ENCODE assay signal across 8 cellular contexts in genomic region chr6:31862344-31863235, GRCh38.
A peak's percentile ranks its signal among the peaks of the same experiment; 100 is the strongest.
DNase-seq lines count a peak whose midpoint lies in the region; ATAC-seq lines count a peak whose summit lies in the region.

Gene NEU1 (minus strand): TSS chr6:31862821. CDS start chr6:31862776, 45 bp downstream.

- ATAC-seq in GM19372 (IDR thresholded peaks at IDR 0.05; ENCODE audit: low read depth, unreplicated experiment) (peak; percentile 93), HG03558 (IDR thresholded peaks at IDR 0.05; ENCODE audit: extremely low read depth, unreplicated experiment) (peak; percentile 77)

- peak; percentile 94 to 100 (median 100) for DNase-seq in C1 segment of cervical spinal cord (lab: John Stamatoyannopoulos, UW)
- peak; percentile 99 for DNase-seq in NCI-H748 treated with DMSO at 0.1 percent for 48 hours (lab: John Stamatoyannopoulos, UW)
- peak; percentile 95 to 99 for DNase-seq in activated CD4-positive, alpha-beta T cell treated with anti-CD3 and anti-CD28 coated beads, Interleukin-2, amount 50 U/mL, for 24 hours (ENCODE audit: low read depth in 1 of 2, low spot score in 1 of 2)
- DNase-seq in dedifferentiated amniotic fluid mesenchymal stem cell (ENCODE audit: extremely low spot score): peak; percentile 100
- DNase-seq in left kidney (ENCODE audit: low read depth, low spot score): peak; percentile 100
- DNase-seq in stimulated activated CD4-positive, alpha-beta T cell treated with anti-CD3 and anti-CD28 coated beads, Interleukin-2, amount 100 ng/mL, for 24 hours: peak; percentile 98 to 99

Comparison
In these comparisons a context has a peak if more than half of its experiments do, and no peak if none do; other contexts are left out.
1. Peak in every context shown above with its lines: DNase-seq and ATAC-seq.